2 cellular contexts compared by ENCODE assay signal in the genomic region with DNA sequence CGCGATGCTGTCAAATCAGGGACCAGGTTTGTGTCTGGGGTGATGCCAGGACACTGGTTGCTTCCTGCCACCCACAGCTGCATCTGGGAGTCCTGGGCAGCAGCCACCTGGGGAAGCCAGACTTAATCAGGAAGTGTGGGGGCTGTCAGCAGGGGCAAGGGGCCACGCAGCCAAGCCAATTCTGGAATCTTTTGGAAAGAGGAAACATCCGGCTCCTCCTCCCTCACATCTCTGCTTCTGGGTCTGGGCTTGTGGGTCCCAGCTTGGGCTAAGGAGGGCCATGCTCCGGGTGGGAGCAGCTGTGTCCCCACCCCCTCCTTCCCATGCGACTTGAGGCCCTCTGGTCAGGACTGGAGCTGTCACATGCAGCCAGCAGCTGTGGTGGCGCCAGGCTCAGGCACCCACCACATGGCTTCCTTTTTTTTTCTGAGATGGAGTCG.
TF ChIP-seq lines count a peak whose summit lies in the region.

No MANE protein-coding gene starts in this region.

TF ChIP-seq in SK-N-SH, 30 proteins besides CTCF, POLR2A, EP300 and RAD21 (continued from another document and continues in another):
- no peak for TF ChIP-seq TAF1 (IDR thresholded peaks at IDR 0.05; ENCODE audit: borderline replicate concordance, low read depth, low read length)
- TF ChIP-seq, protein P1, sequence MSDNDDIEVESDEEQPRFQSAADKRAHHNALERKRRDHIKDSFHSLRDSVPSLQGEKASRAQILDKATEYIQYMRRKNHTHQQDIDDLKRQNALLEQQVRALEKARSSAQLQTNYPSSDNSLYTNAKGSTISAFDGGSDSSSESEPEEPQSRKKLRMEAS (IDR thresholded peaks at IDR 0.05; ENCODE audit: low read depth), result no peak
- TF ChIP-seq ELF1 (IDR thresholded peaks at IDR 0.05), result no peak
- TF ChIP-seq, protein P2, sequence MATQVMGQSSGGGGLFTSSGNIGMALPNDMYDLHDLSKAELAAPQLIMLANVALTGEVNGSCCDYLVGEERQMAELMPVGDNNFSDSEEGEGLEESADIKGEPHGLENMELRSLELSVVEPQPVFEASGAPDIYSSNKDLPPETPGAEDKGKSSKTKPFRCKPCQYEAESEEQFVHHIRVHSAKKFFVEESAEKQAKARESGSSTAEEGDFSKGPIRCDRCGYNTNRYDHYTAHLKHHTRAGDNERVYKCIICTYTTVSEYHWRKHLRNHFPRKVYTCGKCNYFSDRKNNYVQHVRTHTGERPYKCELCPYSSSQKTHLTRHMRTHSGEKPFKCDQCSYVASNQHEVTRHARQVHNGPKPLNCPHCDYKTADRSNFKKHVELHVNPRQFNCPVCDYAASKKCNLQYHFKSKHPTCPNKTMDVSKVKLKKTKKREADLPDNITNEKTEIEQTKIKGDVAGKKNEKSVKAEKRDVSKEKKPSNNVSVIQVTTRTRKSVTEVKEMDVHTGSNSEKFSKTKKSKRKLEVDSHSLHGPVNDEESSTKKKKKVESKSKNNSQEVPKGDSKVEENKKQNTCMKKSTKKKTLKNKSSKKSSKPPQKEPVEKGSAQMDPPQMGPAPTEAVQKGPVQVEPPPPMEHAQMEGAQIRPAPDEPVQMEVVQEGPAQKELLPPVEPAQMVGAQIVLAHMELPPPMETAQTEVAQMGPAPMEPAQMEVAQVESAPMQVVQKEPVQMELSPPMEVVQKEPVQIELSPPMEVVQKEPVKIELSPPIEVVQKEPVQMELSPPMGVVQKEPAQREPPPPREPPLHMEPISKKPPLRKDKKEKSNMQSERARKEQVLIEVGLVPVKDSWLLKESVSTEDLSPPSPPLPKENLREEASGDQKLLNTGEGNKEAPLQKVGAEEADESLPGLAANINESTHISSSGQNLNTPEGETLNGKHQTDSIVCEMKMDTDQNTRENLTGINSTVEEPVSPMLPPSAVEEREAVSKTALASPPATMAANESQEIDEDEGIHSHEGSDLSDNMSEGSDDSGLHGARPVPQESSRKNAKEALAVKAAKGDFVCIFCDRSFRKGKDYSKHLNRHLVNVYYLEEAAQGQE (IDR thresholded peaks at IDR 0.05; ENCODE audit: low read depth, low read length), result no peak
- TF ChIP-seq FOXM1 (IDR thresholded peaks at IDR 0.05; ENCODE audit: low read depth), result no peak
- no peak for TF ChIP-seq TEAD4 (IDR thresholded peaks at IDR 0.05; ENCODE audit: borderline replicate concordance, insufficient read depth)
- no peak for TF ChIP-seq SMC3 (IDR thresholded peaks at IDR 0.05; ENCODE audit: low read depth, low read length)
- no peak for TF ChIP-seq YY1 (IDR thresholded peaks at IDR 0.05; ENCODE audit: low read depth)
- TF ChIP-seq, protein P3, sequence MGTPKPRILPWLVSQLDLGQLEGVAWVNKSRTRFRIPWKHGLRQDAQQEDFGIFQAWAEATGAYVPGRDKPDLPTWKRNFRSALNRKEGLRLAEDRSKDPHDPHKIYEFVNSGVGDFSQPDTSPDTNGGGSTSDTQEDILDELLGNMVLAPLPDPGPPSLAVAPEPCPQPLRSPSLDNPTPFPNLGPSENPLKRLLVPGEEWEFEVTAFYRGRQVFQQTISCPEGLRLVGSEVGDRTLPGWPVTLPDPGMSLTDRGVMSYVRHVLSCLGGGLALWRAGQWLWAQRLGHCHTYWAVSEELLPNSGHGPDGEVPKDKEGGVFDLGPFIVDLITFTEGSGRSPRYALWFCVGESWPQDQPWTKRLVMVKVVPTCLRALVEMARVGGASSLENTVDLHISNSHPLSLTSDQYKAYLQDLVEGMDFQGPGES (IDR thresholded peaks at IDR 0.05; ENCODE audit: low read depth, low read length), result no peak
- no peak for TF ChIP-seq MEF2A (IDR thresholded peaks at IDR 0.05; ENCODE audit: borderline replicate concordance, low read depth)
- TF ChIP-seq GABPA (IDR thresholded peaks at IDR 0.05; ENCODE audit: low read depth), result no peak
- TF ChIP-seq SIN3A (IDR thresholded peaks at IDR 0.05; ENCODE audit: borderline replicate concordance, low read depth, low read length), result no peak
- TF ChIP-seq, protein P4, sequence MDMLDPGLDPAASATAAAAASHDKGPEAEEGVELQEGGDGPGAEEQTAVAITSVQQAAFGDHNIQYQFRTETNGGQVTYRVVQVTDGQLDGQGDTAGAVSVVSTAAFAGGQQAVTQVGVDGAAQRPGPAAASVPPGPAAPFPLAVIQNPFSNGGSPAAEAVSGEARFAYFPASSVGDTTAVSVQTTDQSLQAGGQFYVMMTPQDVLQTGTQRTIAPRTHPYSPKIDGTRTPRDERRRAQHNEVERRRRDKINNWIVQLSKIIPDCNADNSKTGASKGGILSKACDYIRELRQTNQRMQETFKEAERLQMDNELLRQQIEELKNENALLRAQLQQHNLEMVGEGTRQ (IDR thresholded peaks at IDR 0.05; ENCODE audit: borderline replicate concordance, low read depth, low read length), result no peak
- TF ChIP-seq, protein P5, sequence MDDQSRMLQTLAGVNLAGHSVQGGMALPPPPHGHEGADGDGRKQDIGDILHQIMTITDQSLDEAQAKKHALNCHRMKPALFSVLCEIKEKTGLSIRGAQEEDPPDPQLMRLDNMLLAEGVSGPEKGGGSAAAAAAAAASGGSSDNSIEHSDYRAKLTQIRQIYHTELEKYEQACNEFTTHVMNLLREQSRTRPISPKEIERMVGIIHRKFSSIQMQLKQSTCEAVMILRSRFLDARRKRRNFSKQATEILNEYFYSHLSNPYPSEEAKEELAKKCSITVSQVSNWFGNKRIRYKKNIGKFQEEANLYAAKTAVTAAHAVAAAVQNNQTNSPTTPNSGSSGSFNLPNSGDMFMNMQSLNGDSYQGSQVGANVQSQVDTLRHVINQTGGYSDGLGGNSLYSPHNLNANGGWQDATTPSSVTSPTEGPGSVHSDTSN (IDR thresholded peaks at IDR 0.05), result no peak
- peak; percentile 82; the same call in 1 of the 2 replicates for TF ChIP-seq RFX5 (IDR thresholded peaks at IDR 0.05; ENCODE audit: low read length)
- TF ChIP-seq GATA2 (CRISPR knock-in tag; IDR thresholded peaks at IDR 0.05), result peak; percentile 67
- TF ChIP-seq CHD2 (IDR thresholded peaks at IDR 0.05; ENCODE audit: low read length, partially characterized antibody), result peak; percentile 77
- peak; percentile 95 for TF ChIP-seq RCOR1 (IDR thresholded peaks at IDR 0.05; ENCODE audit: low read length)
- no peak for TF ChIP-seq NRF1 (IDR thresholded peaks at IDR 0.05; ENCODE audit: low read depth, low read length)
- TF ChIP-seq FOSL2 (IDR thresholded peaks at IDR 0.05; ENCODE audit: borderline replicate concordance, low read depth), result no peak
- TF ChIP-seq NFIC (IDR thresholded peaks at IDR 0.05; ENCODE audit: borderline replicate concordance), result no peak
- TF ChIP-seq RXRA (IDR thresholded peaks at IDR 0.05; ENCODE audit: borderline replicate concordance, low read depth), result no peak
- TF ChIP-seq MXI1 (IDR thresholded peaks at IDR 0.05; ENCODE audit: low read depth, low read length), result peak; percentile 90
- no peak for TF ChIP-seq JUND (IDR thresholded peaks at IDR 0.05)
- no peak for TF ChIP-seq TCF12 (IDR thresholded peaks at IDR 0.05)
- TF ChIP-seq, protein P6, sequence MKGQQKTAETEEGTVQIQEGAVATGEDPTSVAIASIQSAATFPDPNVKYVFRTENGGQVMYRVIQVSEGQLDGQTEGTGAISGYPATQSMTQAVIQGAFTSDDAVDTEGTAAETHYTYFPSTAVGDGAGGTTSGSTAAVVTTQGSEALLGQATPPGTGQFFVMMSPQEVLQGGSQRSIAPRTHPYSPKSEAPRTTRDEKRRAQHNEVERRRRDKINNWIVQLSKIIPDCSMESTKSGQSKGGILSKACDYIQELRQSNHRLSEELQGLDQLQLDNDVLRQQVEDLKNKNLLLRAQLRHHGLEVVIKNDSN (IDR thresholded peaks at IDR 0.05; ENCODE audit: borderline replicate concordance, low read depth), result no peak
- peak; percentile 99 for TF ChIP-seq FOXJ3 (CRISPR knock-in tag; IDR thresholded peaks at IDR 0.05)

TF ChIP-seq in HepG2, 621 proteins besides CTCF, POLR2A, EP300 and RAD21 (continued from another document):
- TF ChIP-seq NRL (CRISPR knock-in tag; IDR thresholded peaks at IDR 0.05; ENCODE audit: borderline replicate concordance), result 0 out of 2 replicates have a peak, but pooled peaks have one; percentile 41
